ENCODE assay signal across 1 cellular context in the genomic region with DNA sequence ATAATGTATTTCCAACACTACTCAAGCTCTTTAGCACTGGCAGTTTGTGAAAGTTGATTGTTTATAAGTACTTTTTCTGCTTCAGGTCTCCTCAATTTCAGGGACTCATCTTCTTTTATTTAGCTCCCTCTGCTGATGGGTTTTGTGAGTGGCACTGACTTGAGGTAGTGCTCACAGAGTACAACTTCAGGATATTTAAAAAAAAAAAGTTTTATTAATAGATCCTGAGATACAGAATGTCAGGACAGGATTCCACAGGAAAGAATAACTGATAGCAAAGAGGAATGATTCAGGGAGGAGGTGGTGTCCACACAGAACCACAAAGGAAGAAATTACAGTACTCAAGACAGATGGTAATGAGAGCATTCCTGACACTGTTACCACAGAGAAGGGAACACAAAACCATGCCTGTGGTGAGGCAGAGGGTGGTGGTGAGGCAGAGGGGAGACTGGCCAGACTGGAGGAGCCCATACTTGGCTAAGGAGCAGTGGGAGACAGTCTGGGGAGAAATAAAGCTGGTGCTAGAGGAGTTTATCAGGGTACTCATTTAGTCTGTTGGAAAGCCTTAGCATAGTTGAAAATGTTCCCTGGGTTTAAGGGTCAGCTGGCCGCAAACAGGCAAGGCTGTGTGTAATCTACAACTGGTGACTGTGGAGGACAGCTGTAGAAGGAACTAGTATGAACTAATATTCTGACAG.
TF ChIP-seq lines count a peak whose summit lies in the region.

No MANE protein-coding gene starts in this region.

TF ChIP-seq in IMR-90, 13 proteins besides CTCF, POLR2A, EP300 and RAD21 (continued from another document):
- TF ChIP-seq MAZ (IDR thresholded peaks at IDR 0.05; ENCODE audit: borderline replicate concordance, low read depth, low read length) (peak; percentile 49; the same call in 1 of the 2 replicates), SMC3 (IDR thresholded peaks at IDR 0.05; ENCODE audit: low read depth, low read length) (peak; percentile 65), NFE2L2 (IDR thresholded peaks at IDR 0.05; ENCODE audit: low read depth, low read length) (no peak), CEBPB (IDR thresholded peaks at IDR 0.05; ENCODE audit: low read depth, low read length) (peak; percentile 52; the same call in 1 of the 2 replicates)
- TF ChIP-seq, protein P1, sequence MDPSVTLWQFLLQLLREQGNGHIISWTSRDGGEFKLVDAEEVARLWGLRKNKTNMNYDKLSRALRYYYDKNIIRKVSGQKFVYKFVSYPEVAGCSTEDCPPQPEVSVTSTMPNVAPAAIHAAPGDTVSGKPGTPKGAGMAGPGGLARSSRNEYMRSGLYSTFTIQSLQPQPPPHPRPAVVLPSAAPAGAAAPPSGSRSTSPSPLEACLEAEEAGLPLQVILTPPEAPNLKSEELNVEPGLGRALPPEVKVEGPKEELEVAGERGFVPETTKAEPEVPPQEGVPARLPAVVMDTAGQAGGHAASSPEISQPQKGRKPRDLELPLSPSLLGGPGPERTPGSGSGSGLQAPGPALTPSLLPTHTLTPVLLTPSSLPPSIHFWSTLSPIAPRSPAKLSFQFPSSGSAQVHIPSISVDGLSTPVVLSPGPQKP (IDR thresholded peaks at IDR 0.05; ENCODE audit: borderline replicate concordance, low read depth, low read length): no peak
